12 cellular contexts compared by ENCODE assay signal in genomic region chr6:128601060-128601459, GRCh38.
DNase-seq lines count a peak whose midpoint lies in the region; ATAC-seq and TF ChIP-seq lines count a peak whose summit lies in the region.
"Had no signal": no experiment of that assay in that cellular context is flagged by ENCODE, and none has a peak within 500 bp of the region (broad histone marks: within the 10 kb centered on the region; RNA-seq: fewer than 3 reads in every experiment).

No MANE protein-coding gene starts in this region.

- POLR2A ChIA-PET in Caco-2 (lab: Charles Lee) = no interaction called here

- H3K27me3 Mint-ChIP-seq in nephron progenitor cell (ENCODE audit: low read depth, poor library complexity) = no peaks in the 10 kb centered on the region
- peaks cover 7% of the 10 kb centered on the region for H3K27me3 Mint-ChIP-seq in Caco-2 (ENCODE audit: insufficient read depth, unreplicated experiment)

- intact Hi-C loops in Caco-2 (cut with micrococcal nuclease; ENCODE audit: unreplicated experiment) = no loop called here

- H3K4me1 Mint-ChIP-seq in nephron progenitor cell = peaks cover 9% of the 10 kb centered on the region
- H3K4me1 Mint-ChIP-seq in Caco-2 (ENCODE audit: low read depth, unreplicated experiment) = peaks cover 15% of the 10 kb centered on the region

- peak; percentile 18 for ATAC-seq in GM18867 (IDR thresholded peaks at IDR 0.05; ENCODE audit: unreplicated experiment)
- ATAC-seq in HG02938 (IDR thresholded peaks at IDR 0.05; ENCODE audit: unreplicated experiment) = no peak
- ATAC-seq: activated CD4-positive, CD25-positive, alpha-beta regulatory T cell treated with anti-CD3 and anti-CD28 coated beads, Interleukin-2, amount 50 U/mL, for 24 hours; upper lobe of right lung had no signal

- peaks cover 11% of the 10 kb centered on the region for H3K4me1 ChIP-seq in Caco-2
- H3K4me1 ChIP-seq: upper lobe of right lung had no signal

- H3K9me3 Mint-ChIP-seq in nephron progenitor cell (no peaks in the 10 kb centered on the region), Caco-2 (ENCODE audit: unreplicated experiment) (no peaks in the 10 kb centered on the region)

- H3K27me3 ChIP-seq in Caco-2 (replicated peaks; ENCODE audit: control insufficient read depth, insufficient read depth, low read length) = no peaks in the 10 kb centered on the region
- H3K27me3 ChIP-seq: upper lobe of right lung had no signal

- no peaks in the 10 kb centered on the region for H3K9me3 ChIP-seq in Caco-2
- H3K9me3 ChIP-seq: upper lobe of right lung had no signal

- BruUV-seq in Caco-2 (replicated peaks; lab: Mats Ljungman, UMichigan) = no TSS peak

- H3K27ac Mint-ChIP-seq in nephron progenitor cell (peak overlapping the region; percentile 49), Caco-2 (ENCODE audit: unreplicated experiment) (no peak overlapping the region)

- TF ChIP-seq CTCF in nephron progenitor cell (IDR thresholded peaks at IDR 0.05) = no peak
- no peak for TF ChIP-seq CTCF in Caco-2 (IDR thresholded peaks at IDR 0.05; ENCODE audit: insufficient read depth in 1 of 2, low read depth in 1 of 2, low read length in 1 of 2, severe bottlenecking in 1 of 2, unreplicated experiment in 1 of 2)

- H3K36me3 ChIP-seq in Caco-2 (ENCODE audit: control insufficient read depth, insufficient read depth, low read length) = no peaks in the 10 kb centered on the region
- H3K36me3 ChIP-seq: upper lobe of right lung had no signal

- H3K36me3 Mint-ChIP-seq in nephron progenitor cell (ENCODE audit: low read depth) (no peaks in the 10 kb centered on the region), Caco-2 (ENCODE audit: insufficient read depth, unreplicated experiment) (no peaks in the 10 kb centered on the region)

- H3K4me3 Mint-ChIP-seq in nephron progenitor cell (no peak overlapping the region), Caco-2 (ENCODE audit: unreplicated experiment) (no peak overlapping the region)

- peak; percentile 7 for DNase-seq in NCI-H226
- DNase-seq in dermis blood vessel endothelial cell = peak; percentile 50
- no peak for DNase-seq in nephron progenitor cell
- no peak for DNase-seq in islet precursor cell
- no peak for DNase-seq in Caco-2
- DNase-seq in activated CD4-positive, alpha-beta T cell treated with anti-CD3 and anti-CD28 coated beads, Interleukin-2, amount 50 U/mL, for 4 hours = no peak
- DNase-seq: activated gamma-delta T cell treated with Interleukin-2 at 50 U/mL for 16 hours; effector memory CD4-positive, alpha-beta T cell; upper lobe of right lung had no signal

- H3K4me3 ChIP-seq in Caco-2 (ENCODE audit: low read depth, low read length) = no peak overlapping the region
- H3K4me3 ChIP-seq: upper lobe of right lung had no signal

- CTCF ChIA-PET in Caco-2 (lab: Charles Lee) = no interaction called here

Comparison
In these comparisons a context has a peak if more than half of its experiments do, and no peak if none do; other contexts are left out.
1. DNase-seq: peak in NCI-H226 (single experiment) and dermis blood vessel endothelial cell (single experiment); none in nephron progenitor cell (single experiment), islet precursor cell (single experiment), Caco-2 (0 of 2) and activated CD4-positive, alpha-beta T cell treated with anti-CD3 and anti-CD28 coated beads, Interleukin-2, amount 50 U/mL, for 4 hours (0 of 2).